In the genomic region with DNA sequence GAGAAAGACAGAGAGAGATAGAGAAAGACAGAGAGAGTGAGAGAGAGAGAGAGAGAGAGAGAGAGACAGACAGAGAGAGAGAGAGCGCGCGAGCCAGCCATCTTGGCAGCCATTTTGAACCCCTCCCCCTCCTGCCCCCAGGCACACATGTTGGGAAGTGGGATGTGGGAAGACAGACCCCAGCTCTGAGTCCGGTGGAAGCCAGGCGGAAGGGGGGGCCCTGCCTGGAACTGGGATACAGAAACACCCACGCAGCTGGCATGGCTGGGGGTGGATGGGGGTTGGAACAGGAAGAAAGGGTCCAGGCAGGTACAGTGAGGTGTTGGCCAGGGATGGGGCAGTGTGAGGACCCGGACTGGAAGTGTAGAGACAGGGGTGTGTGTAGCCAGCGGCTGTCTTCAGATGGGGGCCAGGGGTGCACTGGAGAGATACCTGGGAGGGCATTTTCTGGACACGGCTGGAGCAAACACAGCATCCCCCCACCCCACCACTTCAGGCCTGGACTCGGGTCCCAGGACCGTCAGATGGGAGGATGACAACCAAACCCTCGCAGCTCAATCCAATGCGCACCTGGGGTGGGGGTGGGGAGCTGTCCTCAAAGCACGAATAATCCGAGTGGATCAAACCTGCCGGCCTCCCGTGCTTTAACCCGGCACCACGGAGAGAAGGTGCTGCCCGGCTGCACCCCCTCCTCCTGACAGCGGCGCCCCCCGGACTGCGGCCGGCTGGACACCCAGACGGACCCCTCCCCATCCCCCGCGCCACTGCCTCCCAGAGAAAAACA, we compare ENCODE assay signal across 1 cellular context.
TF ChIP-seq lines count a peak whose summit lies in the region.

No MANE protein-coding gene starts in this region.

TF ChIP-seq in HCT116, 20 proteins besides CTCF, POLR2A, EP300 and RAD21:
- peak; percentile 83 for TF ChIP-seq YY1 (IDR thresholded peaks at IDR 0.05; ENCODE audit: extremely low read depth, insufficient replicate concordance, low read depth, low read length)
